14 cellular contexts compared by ENCODE assay signal in genomic region chr1:89068291-89068690, GRCh38. TPM values are rescaled to one million over a fixed set of nuclear protein-coding genes. Genes with fewer than 3 reads are reported as not detected.
DNase-seq lines count a peak whose midpoint lies in the region; ATAC-seq, FAIRE-seq and TF ChIP-seq lines count a peak whose summit lies in the region.
"Had no signal": no experiment of that assay in that cellular context is flagged by ENCODE, and none has a peak within 500 bp of the region (broad histone marks: within the 10 kb centered on the region; RNA-seq: fewer than 3 reads in every experiment).

No MANE protein-coding gene starts in this region.

- no peak overlapping the region for H3K4me3 Mint-ChIP-seq in T-helper 1 cell treated with Interleukin-12 subunit alpha and Interleukin-12 subunit beta and Interleukin-4 antibody, amounts not matched to agents 30 μg/mL and 1 μg/mL, for 36 hours

- no peaks in the 10 kb centered on the region for H3K27me3 Mint-ChIP-seq in T-helper 1 cell treated with Interleukin-12 subunit alpha and Interleukin-12 subunit beta and Interleukin-4 antibody, amounts not matched to agents 30 μg/mL and 1 μg/mL, for 36 hours (ENCODE audit: low read depth)

- H3K27me3 ChIP-seq in bronchial epithelial cell (ENCODE audit: control insufficient read depth, insufficient read depth, low read length): no peaks in the 10 kb centered on the region
- H3K27me3 ChIP-seq in osteoblast (ENCODE audit: insufficient read depth, low read length): no peaks in the 10 kb centered on the region
- H3K27me3 ChIP-seq: cardiac muscle cell, tibial nerve had no signal

- H3K79me2 ChIP-seq in osteoblast (ENCODE audit: insufficient read depth, low read length): peaks cover 10% of the 10 kb centered on the region

- H3K27ac Mint-ChIP-seq in T-helper 1 cell treated with Interleukin-12 subunit alpha and Interleukin-12 subunit beta and Interleukin-4 antibody, amounts not matched to agents 30 μg/mL and 1 μg/mL, for 36 hours: peak overlapping the region; percentile 51

- H3K4me2 ChIP-seq in osteoblast (ENCODE audit: insufficient read depth, low read length): no peak overlapping the region

- H3K4me3 ChIP-seq in bronchial epithelial cell (ENCODE audit: low read depth, low read length): no peak overlapping the region
- no peak overlapping the region for H3K4me3 ChIP-seq in osteoblast (ENCODE audit: insufficient read depth, low read length)
- H3K4me3 ChIP-seq: cardiac muscle cell, tibial nerve had no signal

- no peak for ATAC-seq in HG03378 (IDR thresholded peaks at IDR 0.05; ENCODE audit: unreplicated experiment)
- ATAC-seq: sciatic nerve had no signal

- peak overlapping the region; percentile 43 for H3K27ac ChIP-seq in osteoblast (ENCODE audit: low read depth, low read length)
- H3K27ac ChIP-seq: cardiac muscle cell had no signal

- DNase-seq in T-helper 1 cell (no peak), HT1080 (ENCODE audit: low read depth) (peak; percentile 67), bronchial epithelial cell (ENCODE audit: low read depth) (peak; percentile 30), osteoblast (ENCODE audit: insufficient read length, low spot score, missing footprints) (no peak), NCI-H748 (lab: John Stamatoyannopoulos, UW; ENCODE audit: unreplicated experiment) (no peak), NCI-H146 treated with DMSO at 0.1 percent for 48 hours (lab: John Stamatoyannopoulos, UW; ENCODE audit: unreplicated experiment) (no peak)
- DNase-seq: erythroblast, islet precursor cell had no signal

- H4K20me1 ChIP-seq in osteoblast (ENCODE audit: insufficient read depth, low read length): no peaks in the 10 kb centered on the region

- H3K4me1 Mint-ChIP-seq in T-helper 1 cell treated with Interleukin-12 subunit alpha and Interleukin-12 subunit beta and Interleukin-4 antibody, amounts not matched to agents 30 μg/mL and 1 μg/mL, for 36 hours (ENCODE audit: low read depth): peaks cover 31% of the 10 kb centered on the region

- no peak for TF ChIP-seq CTCF in bronchial epithelial cell (IDR thresholded peaks at IDR 0.05; ENCODE audit: insufficient read depth, low read length, severe bottlenecking)
- TF ChIP-seq CTCF in osteoblast (IDR thresholded peaks at IDR 0.05; ENCODE audit: extremely low read depth, low read depth, low read length): no peak

- H3K36me3 ChIP-seq in bronchial epithelial cell (ENCODE audit: control insufficient read depth, insufficient read depth, low read length) (no peaks in the 10 kb centered on the region), osteoblast (ENCODE audit: insufficient read depth, low read length) (no peaks in the 10 kb centered on the region)
- H3K36me3 ChIP-seq: cardiac muscle cell, tibial nerve had no signal

- peaks cover 4% of the 10 kb centered on the region for H3K9me3 Mint-ChIP-seq in T-helper 1 cell treated with Interleukin-12 subunit alpha and Interleukin-12 subunit beta and Interleukin-4 antibody, amounts not matched to agents 30 μg/mL and 1 μg/mL, for 36 hours

- FAIRE-seq in bronchial epithelial cell (lab: Jason Lieb, UNC): no peak
- FAIRE-seq: G401.6 had no signal

- H3K4me1 ChIP-seq in osteoblast (ENCODE audit: insufficient read depth, low read length): peaks cover 12% of the 10 kb centered on the region

- no peaks in the 10 kb centered on the region for H3K9me3 ChIP-seq in osteoblast (ENCODE audit: low read depth, low read length)
- H3K9me3 ChIP-seq: tibial nerve had no signal

- peaks cover 25% of the 10 kb centered on the region for H3K36me3 Mint-ChIP-seq in T-helper 1 cell treated with Interleukin-12 subunit alpha and Interleukin-12 subunit beta and Interleukin-4 antibody, amounts not matched to agents 30 μg/mL and 1 μg/mL, for 36 hours (ENCODE audit: low read depth)

- peak overlapping the region; percentile 53 for H2AFZ ChIP-seq in osteoblast (ENCODE audit: low read length)

RNA-seq across cellular contexts. Expression of gene GBP1, which starts 3.3 kb away (rescaled TPM):
- 12.9 and 17.0 TPM in 2 replicates for total RNA-seq in HT1080 (2014; rRNA removed; shearing (Covaris generic))
- polyA plus RNA-seq in HT1080 (2015; cell fraction: cytosol; rRNA removed): 5.6 and 9.1 TPM in 2 replicates
- 24.2 and 27.7 TPM in 2 replicates for polyA plus RNA-seq in HT1080 (2015; cell fraction: nucleus; rRNA removed)
- total RNA-seq in bronchial epithelial cell (1.8 and 9.5 TPM in 2 replicates), osteoblast (23.9 and 32.2 TPM in 2 replicates)

RNA-seq across cellular contexts. Expression of gene GBP3, which starts 45.6 kb away (rescaled TPM):
- total RNA-seq in HT1080 (2014; rRNA removed; shearing (Covaris generic)): 20.0 and 21.8 TPM in 2 replicates
- 15.6 and 21.1 TPM in 2 replicates for polyA plus RNA-seq in HT1080 (2015; cell fraction: cytosol; rRNA removed)
- polyA plus RNA-seq in HT1080 (2015; cell fraction: nucleus; rRNA removed): 22.3 and 27.4 TPM in 2 replicates
- 3.7 and 16.5 TPM in 2 replicates for total RNA-seq in bronchial epithelial cell
- total RNA-seq in osteoblast: 22.4 and 39.1 TPM in 2 replicates
- polyA plus RNA-seq: cardiac muscle cell had no signal

RNA-seq across cellular contexts. Expression of gene GBP2, which starts 57.6 kb away (rescaled TPM):
- total RNA-seq in HT1080 (2014; rRNA removed; shearing (Covaris generic)): 2.8 and 3.7 TPM in 2 replicates
- 4.1 and 5.4 TPM in 2 replicates for polyA plus RNA-seq in HT1080 (2015; cell fraction: cytosol; rRNA removed)
- polyA plus RNA-seq in HT1080 (2015; cell fraction: nucleus; rRNA removed): 8.9 and 9.2 TPM in 2 replicates
- total RNA-seq in bronchial epithelial cell (0.79 and 1.8 TPM in 2 replicates), osteoblast (43.3 and 55.0 TPM in 2 replicates)

Comparison
In these comparisons a context has a peak if more than half of its experiments do, and no peak if none do; other contexts are left out.
1. DNase-seq: peak in HT1080 (single experiment) and bronchial epithelial cell (single experiment); none in T-helper 1 cell (0 of 5), osteoblast (single experiment), NCI-H748 (single experiment) and NCI-H146 treated with DMSO at 0.1 percent for 48 hours (single experiment).